Comparison of ENCODE assay signal across 26 cellular contexts in genomic region chr6:33797635-33798342, GRCh38. TPM values are rescaled to one million over a fixed set of nuclear protein-coding genes. Genes with fewer than 3 reads are reported as not detected.
"Had no signal": no experiment of that assay in that cellular context is flagged by ENCODE, and none has a peak within 500 bp of the region (broad histone marks: within the 10 kb centered on the region; RNA-seq: fewer than 3 reads in every experiment).

No MANE protein-coding gene starts in this region.

- H3K4me3 Mint-ChIP-seq: activated B cell treated with CpG ODN at 0.5 μM for 24 hours; activated CD4-positive, alpha-beta memory T cell treated with anti-CD3 and anti-CD28 coated beads, Interleukin-2, amount 10 ng/mL, durations not matched to agents 7 days and 5 days; activated CD8-positive, alpha-beta memory T cell treated with anti-CD3 and anti-CD28 coated beads, Interleukin-2, amount 10 ng/mL, durations not matched to agents 7 days and 5 days; activated naive CD8-positive, alpha-beta T cell treated with anti-CD3 and anti-CD28 coated beads, Interleukin-2, amount 50 U/mL, for 24 hours; central memory CD8-positive, alpha-beta T cell had no signal

- H3K27me3 ChIP-seq: brain microvascular endothelial cell, pancreas, right lobe of liver had no signal

- H3K9me3 Mint-ChIP-seq: activated B cell treated with CpG ODN at 0.5 μM for 24 hours; activated CD4-positive, alpha-beta memory T cell treated with anti-CD3 and anti-CD28 coated beads, Interleukin-2, amount 10 ng/mL, durations not matched to agents 7 days and 5 days; activated naive CD8-positive, alpha-beta T cell treated with anti-CD3 and anti-CD28 coated beads, Interleukin-2, amount 50 U/mL, for 24 hours; activated T-helper 2 cell treated with anti-CD3 and anti-CD28 coated beads, Interferon-gamma antibody, Interleukin-2, Interleukin-4, amounts not matched to agents 10 μg/mL and 5 μg/mL and 100 μg/mL, durations not matched to agents 14 hours and 24 hours and 36 hours; central memory CD8-positive, alpha-beta T cell had no signal

- H3K36me3 Mint-ChIP-seq: activated CD8-positive, alpha-beta memory T cell treated with anti-CD3 and anti-CD28 coated beads, Interleukin-2, amount 10 ng/mL, durations not matched to agents 7 days and 5 days had no signal

- ATAC-seq: activated CD8-positive, alpha-beta memory T cell treated with anti-CD3 and anti-CD28 coated beads, Interleukin-2, amount 10 ng/mL, durations not matched to agents 7 days and 5 days; activated naive CD8-positive, alpha-beta T cell treated with anti-CD3 and anti-CD28 coated beads, Interleukin-2, amount 50 U/mL, for 24 hours; esophagus mucosa; gastrocnemius medialis; heart left ventricle; pancreas; right lobe of liver; upper lobe of right lung had no signal

- H3K27ac ChIP-seq: brain microvascular endothelial cell, coronary artery, gastrocnemius medialis, heart left ventricle, left ventricle myocardium inferior, pancreas, right lobe of liver, thoracic aorta, upper lobe of right lung had no signal

- H3K4me3 ChIP-seq: coronary artery, gastrocnemius medialis, heart left ventricle, left ventricle myocardium inferior, pancreas, right lobe of liver, thoracic aorta, upper lobe of right lung had no signal

- H3K9me3 ChIP-seq: gastrocnemius medialis, heart left ventricle, left ventricle myocardium inferior, pancreas, right lobe of liver, thoracic aorta, upper lobe of right lung had no signal

- H3K36me3 ChIP-seq: brain microvascular endothelial cell, gastrocnemius medialis, heart left ventricle, left ventricle myocardium inferior, pancreas, right lobe of liver, thoracic aorta, upper lobe of right lung had no signal

- H3K4me1 ChIP-seq: gastrocnemius medialis, heart left ventricle, left ventricle myocardium inferior, pancreas, right lobe of liver, upper lobe of right lung had no signal

- DNase-seq: activated B cell treated with CpG ODN at 0.5 μM for 24 hours; activated CD4-positive, alpha-beta memory T cell treated with anti-CD3 and anti-CD28 coated beads, Interleukin-2, amount 10 ng/mL, durations not matched to agents 7 days and 5 days; activated CD4-positive, alpha-beta T cell treated with anti-CD3 and anti-CD28 coated beads for 4 hours; activated CD8-positive, alpha-beta memory T cell treated with anti-CD3 and anti-CD28 coated beads, Interleukin-2, amount 10 ng/mL, durations not matched to agents 7 days and 5 days; activated naive CD4-positive, alpha-beta T cell treated with Interleukin-2 at 50 U/mL for 16 hours; activated naive CD8-positive, alpha-beta T cell treated with anti-CD3 and anti-CD28 coated beads, Interleukin-2, amount 50 U/mL, for 24 hours; activated T-cell treated with anti-CD3 and anti-CD28 coated beads, Interleukin-2, amount 50 U/mL, for 1 hour; anterior cingulate cortex; brain microvascular endothelial cell; gastrocnemius medialis; kidney glomerular epithelial cell; left ventricle myocardium inferior; mammary epithelial cell; pancreas; right lobe of liver; small intestine; stimulated activated CD4-positive, alpha-beta T cell treated with anti-CD3 and anti-CD28 coated beads, Interleukin-15, amount 100 ng/mL, for 24 hours; stimulated activated CD4-positive, alpha-beta T cell treated with anti-CD3 and anti-CD28 coated beads, Interleukin-2, amount 100 ng/mL, for 48 hours; upper lobe of right lung had no signal

- H3K27ac Mint-ChIP-seq: activated B cell treated with CpG ODN at 0.5 μM for 24 hours; activated CD4-positive, alpha-beta memory T cell treated with anti-CD3 and anti-CD28 coated beads, Interleukin-2, amount 10 ng/mL, durations not matched to agents 7 days and 5 days; activated CD8-positive, alpha-beta memory T cell treated with anti-CD3 and anti-CD28 coated beads, Interleukin-2, amount 10 ng/mL, durations not matched to agents 7 days and 5 days; activated naive CD8-positive, alpha-beta T cell treated with anti-CD3 and anti-CD28 coated beads, Interleukin-2, amount 50 U/mL, for 24 hours; activated T-helper 2 cell treated with anti-CD3 and anti-CD28 coated beads, Interferon-gamma antibody, Interleukin-2, Interleukin-4, amounts not matched to agents 10 μg/mL and 5 μg/mL and 100 μg/mL, durations not matched to agents 14 hours and 24 hours and 36 hours had no signal

- H3K4me1 Mint-ChIP-seq: activated B cell treated with CpG ODN at 0.5 μM for 24 hours; central memory CD8-positive, alpha-beta T cell had no signal

- FAIRE-seq: pancreas, small intestine had no signal

RNA-seq across cellular contexts. Expression of gene MLN, which starts 6.0 kb away (rescaled TPM):
- total RNA-seq: activated B cell treated with CpG ODN at 0.5 μM for 24 hours; activated CD4-positive, alpha-beta memory T cell treated with anti-CD3 and anti-CD28 coated beads, Interleukin-2, amount 10 ng/mL, durations not matched to agents 7 days and 5 days; activated CD8-positive, alpha-beta memory T cell treated with anti-CD3 and anti-CD28 coated beads, Interleukin-2, amount 10 ng/mL, durations not matched to agents 7 days and 5 days; activated T-helper 2 cell treated with anti-CD3 and anti-CD28 coated beads, Interferon-gamma antibody, Interleukin-2, Interleukin-4, amounts not matched to agents 10 μg/mL and 5 μg/mL and 100 μg/mL, durations not matched to agents 14 hours and 24 hours and 36 hours; esophagus mucosa; gastrocnemius medialis; heart left ventricle; left ventricle myocardium inferior; mammary epithelial cell; myocyte; pancreas; right lobe of liver; thoracic aorta; upper lobe of right lung had no signal
- polyA plus RNA-seq: heart left ventricle, mammary epithelial cell, pancreas had no signal

RNA-seq across cellular contexts. Expression of gene IP6K3, which starts 51.1 kb away (rescaled TPM):
- total RNA-seq: activated B cell treated with CpG ODN at 0.5 μM for 24 hours; activated CD4-positive, alpha-beta memory T cell treated with anti-CD3 and anti-CD28 coated beads, Interleukin-2, amount 10 ng/mL, durations not matched to agents 7 days and 5 days; activated CD8-positive, alpha-beta memory T cell treated with anti-CD3 and anti-CD28 coated beads, Interleukin-2, amount 10 ng/mL, durations not matched to agents 7 days and 5 days; activated T-helper 2 cell treated with anti-CD3 and anti-CD28 coated beads, Interferon-gamma antibody, Interleukin-2, Interleukin-4, amounts not matched to agents 10 μg/mL and 5 μg/mL and 100 μg/mL, durations not matched to agents 14 hours and 24 hours and 36 hours had no signal
- polyA plus RNA-seq: mammary epithelial cell had no signal
